ENCODE assay signal across 7 cellular contexts in genomic region chr16:89322381-89323119, GRCh38.
DNase-seq lines count a peak whose midpoint lies in the region; ATAC-seq and TF ChIP-seq lines count a peak whose summit lies in the region.

No MANE protein-coding gene starts in this region.

- H3K27ac ChIP-seq in left lung = peak overlapping the region; percentile 63 to 67
- H3K27ac ChIP-seq in OCI-LY7 (ENCODE audit: low read depth, low read length, poor library complexity, severe bottlenecking) = no peak overlapping the region

- H3K36me3 ChIP-seq in left lung (no peaks in the 10 kb centered on the region), OCI-LY7 (ENCODE audit: insufficient read depth, low read length) (no peaks in the 10 kb centered on the region; the same call in 1 of the 2 replicates)

- H2AFZ ChIP-seq in OCI-LY7 (ENCODE audit: low read length) = no peak overlapping the region

- peaks cover 41 to 100% of the 10 kb centered on the region in 2 donors for H3K4me1 ChIP-seq in left lung
- H3K4me1 ChIP-seq in OCI-LY7 (ENCODE audit: insufficient read depth, low read length, poor library complexity, severe bottlenecking) = peaks cover 37% of the 10 kb centered on the region

- POLR2A ChIA-PET in OCI-LY7 (lab: Charles Lee) = no interaction called here

- in situ Hi-C loops in astrocyte of the spinal cord (cut with HindIII; ENCODE audit: low sequenced_read_pairs) = no loop called here

- ATAC-seq in left lung = peak; percentile 34

- no peak overlapping the region for H3K4me3 ChIP-seq in astrocyte of the spinal cord (ENCODE audit: low read depth, low read length)
- H3K4me3 ChIP-seq in left lung = no peak overlapping the region
- no peak overlapping the region for H3K4me3 ChIP-seq in OCI-LY7 (ENCODE audit: low read depth, low read length, poor library complexity, severe bottlenecking)

- H3K4me2 ChIP-seq in OCI-LY7 (ENCODE audit: low read length) = no peak overlapping the region

- no peak for TF ChIP-seq CTCF in astrocyte of the spinal cord (IDR thresholded peaks at IDR 0.05; ENCODE audit: low read depth, low read length)
- TF ChIP-seq CTCF in left lung (IDR thresholded peaks at IDR 0.05) = no peak
- TF ChIP-seq CTCF in OCI-LY7 (conservative IDR thresholded peaks at IDR 0.05; ENCODE audit: low read length) = no peak

- BruUV-seq in OCI-LY7 (replicated peaks; lab: Mats Ljungman, UMichigan) = no TSS peak

- H3K9me3 ChIP-seq in left lung = no peaks in the 10 kb centered on the region
- no peaks in the 10 kb centered on the region for H3K9me3 ChIP-seq in OCI-LY7 (ENCODE audit: low read length)

- no peaks in the 10 kb centered on the region for H3K27me3 ChIP-seq in left lung

- no peaks in the 10 kb centered on the region for H3K9me2 ChIP-seq in OCI-LY7 (ENCODE audit: insufficient read depth, low read length)

- CTCF ChIA-PET in OCI-LY7 (lab: Charles Lee; ENCODE audit: unreplicated experiment) = interaction anchor here (1.1 kb wide), 1 partner anchor 318 kb away, joined by 5 read pairs; no protein-coding TSS in a partner anchor

- H3K79me2 ChIP-seq in OCI-LY7 (ENCODE audit: insufficient read depth, low read depth, low read length) = peaks cover 96% of the 10 kb centered on the region

- H4K20me1 ChIP-seq in OCI-LY7 (ENCODE audit: insufficient read depth, low read length) = peaks cover 18% of the 10 kb centered on the region

- peak; percentile 68 for DNase-seq in GM04504 (ENCODE audit: low read depth)
- peak; percentile 68 for DNase-seq in NCI-H226
- DNase-seq in astrocyte of the spinal cord (ENCODE audit: low read depth, low spot score) = peak; percentile 83
- peak; percentile 74 to 84 for DNase-seq in left lung
- no peak for DNase-seq in kidney glomerular epithelial cell (lab: John Stamatoyannopoulos, UW)
- DNase-seq in OCI-LY7 (ENCODE audit: low spot score) = no peak
- no peak for DNase-seq in NCI-H1048 (lab: John Stamatoyannopoulos, UW)

- intact Hi-C loops in left lung (cut with DNase I) = no loop called here
- intact Hi-C loops in OCI-LY7 (cut with micrococcal nuclease; ENCODE audit: unreplicated experiment) = no loop called here

Comparison
In these comparisons a context has a peak if more than half of its experiments do, and no peak if none do; other contexts are left out.
1. DNase-seq: peak in GM04504 (single experiment), NCI-H226 (single experiment), astrocyte of the spinal cord (single experiment) and left lung (2 of 2); none in kidney glomerular epithelial cell (single experiment), OCI-LY7 (single experiment) and NCI-H1048 (single experiment).